ENCODE assay signal across 26 cellular contexts in genomic region chr13:104295537-104295936, GRCh38.
"Had no signal": no experiment of that assay in that cellular context is flagged by ENCODE, and none has a peak within 500 bp of the region (broad histone marks: within the 10 kb centered on the region; RNA-seq: fewer than 3 reads in every experiment).

No MANE protein-coding gene starts in this region.

- H3K36me3 ChIP-seq: ascending aorta had no signal

- H3K27me3 ChIP-seq: ascending aorta, body of pancreas had no signal

- H3K27ac ChIP-seq: ascending aorta, body of pancreas had no signal

- H3K9me3 ChIP-seq: ascending aorta, body of pancreas had no signal

- H3K27ac Mint-ChIP-seq: activated B cell treated with CpG ODN at 0.5 μM for 24 hours; activated CD4-positive, alpha-beta memory T cell treated with anti-CD3 and anti-CD28 coated beads for 36 hours; activated CD4-positive, alpha-beta T cell treated with anti-CD3 and anti-CD28 coated beads, Interleukin-2, amount 10 ng/mL, durations not matched to agents 7 days and 5 days; activated naive CD4-positive, alpha-beta T cell treated with anti-CD3 and anti-CD28 coated beads, Interleukin-2, amount 50 U/mL, for 72 hours; activated naive CD8-positive, alpha-beta T cell treated with anti-CD3 and anti-CD28 coated beads, Interleukin-2, amount 50 U/mL, for 24 hours; T-helper 1 cell treated with Interleukin-12 subunit alpha and Interleukin-12 subunit beta and Interleukin-4 antibody, amounts not matched to agents 30 μg/mL and 1 μg/mL, for 36 hours had no signal

- H3K9me3 Mint-ChIP-seq: activated B cell treated with CpG ODN at 0.5 μM for 24 hours; activated CD4-positive, alpha-beta memory T cell treated with anti-CD3 and anti-CD28 coated beads for 36 hours; activated CD4-positive, alpha-beta T cell treated with anti-CD3 and anti-CD28 coated beads, Interleukin-2, amount 10 ng/mL, durations not matched to agents 7 days and 5 days had no signal

- H3K4me1 Mint-ChIP-seq: activated B cell treated with CpG ODN at 0.5 μM for 24 hours; activated CD4-positive, alpha-beta T cell treated with anti-CD3 and anti-CD28 coated beads, Interleukin-2, amount 10 ng/mL, durations not matched to agents 7 days and 5 days; activated naive CD8-positive, alpha-beta T cell treated with anti-CD3 and anti-CD28 coated beads, Interleukin-2, amount 50 U/mL, for 24 hours; central memory CD8-positive, alpha-beta T cell had no signal

- H3K4me3 ChIP-seq: ascending aorta, body of pancreas had no signal

- ATAC-seq: activated naive CD4-positive, alpha-beta T cell treated with anti-CD3 and anti-CD28 coated beads, Interleukin-2, amount 50 U/mL, for 72 hours; activated naive CD8-positive, alpha-beta T cell treated with anti-CD3 and anti-CD28 coated beads, Interleukin-2, amount 50 U/mL, for 24 hours; activated T-cell treated with anti-CD3 and anti-CD28 coated beads, Interleukin-2, amount 50 U/mL, for 4 hours; body of pancreas; Panc1; Right ventricle myocardium inferior had no signal

- H3K4me1 ChIP-seq: ascending aorta, body of pancreas had no signal

- DNase-seq: activated B cell treated with CpG ODN at 0.5 μM for 24 hours; activated CD4-positive, alpha-beta memory T cell treated with anti-CD3 and anti-CD28 coated beads for 36 hours; activated CD4-positive, alpha-beta T cell treated with anti-CD3 and anti-CD28 coated beads for 1 hour; activated CD4-positive, alpha-beta T cell treated with anti-CD3 and anti-CD28 coated beads, Interleukin-2, amount 10 ng/mL, durations not matched to agents 7 days and 5 days; activated CD8-positive, alpha-beta memory T cell treated with anti-CD3 and anti-CD28 coated beads for 24 hours; activated effector memory CD4-positive, alpha-beta T cell treated with anti-CD3 and anti-CD28 coated beads, Interleukin-2, amount 50 U/mL, for 16 hours; activated naive CD4-positive, alpha-beta T cell treated with Interleukin-2 at 50 U/mL for 16 hours; activated naive CD8-positive, alpha-beta T cell treated with anti-CD3 and anti-CD28 coated beads, Interleukin-2, amount 50 U/mL, for 24 hours; activated T-cell treated with anti-CD3 and anti-CD28 coated beads, Interleukin-2, amount 50 U/mL, for 4 hours; amniotic stem cell; body of pancreas; KBM-7; NCI-H1092; NCI-H1930; NCI-H2171; NCI-H2227 treated with DMSO at 0.1 percent for 48 hours; NCI-H446 treated with DMSO at 0.1 percent for 48 hours; NCI-H524 treated with DMSO at 0.1 percent for 48 hours; NCI-H748 treated with DMSO at 0.1 percent for 48 hours; RPMI8226 had no signal

- H3K27me3 Mint-ChIP-seq: activated B cell treated with CpG ODN at 0.5 μM for 24 hours; activated CD4-positive, alpha-beta memory T cell treated with anti-CD3 and anti-CD28 coated beads for 36 hours; activated CD4-positive, alpha-beta T cell treated with anti-CD3 and anti-CD28 coated beads, Interleukin-2, amount 10 ng/mL, durations not matched to agents 7 days and 5 days; activated naive CD8-positive, alpha-beta T cell treated with anti-CD3 and anti-CD28 coated beads, Interleukin-2, amount 50 U/mL, for 24 hours; central memory CD8-positive, alpha-beta T cell had no signal

- H3K36me3 Mint-ChIP-seq: activated CD4-positive, alpha-beta memory T cell treated with anti-CD3 and anti-CD28 coated beads for 36 hours had no signal

- H3K4me3 Mint-ChIP-seq: activated B cell treated with CpG ODN at 0.5 μM for 24 hours; activated CD4-positive, alpha-beta memory T cell treated with anti-CD3 and anti-CD28 coated beads for 36 hours; activated CD4-positive, alpha-beta T cell treated with anti-CD3 and anti-CD28 coated beads, Interleukin-2, amount 10 ng/mL, durations not matched to agents 7 days and 5 days; activated naive CD8-positive, alpha-beta T cell treated with anti-CD3 and anti-CD28 coated beads, Interleukin-2, amount 50 U/mL, for 24 hours; activated T-cell treated with anti-CD3 and anti-CD28 coated beads, Interleukin-2, amount 50 U/mL, for 4 hours; central memory CD8-positive, alpha-beta T cell; T-helper 1 cell treated with Interleukin-12 subunit alpha and Interleukin-12 subunit beta and Interleukin-4 antibody, amounts not matched to agents 30 μg/mL and 1 μg/mL, for 36 hours had no signal
